In genomic region chr2:222130855-222131254, GRCh38 we compare ENCODE assay signal across 8 cellular contexts.
"Had no signal": no experiment of that assay in that cellular context is flagged by ENCODE, and none has a peak within 500 bp of the region (broad histone marks: within the 10 kb centered on the region; RNA-seq: fewer than 3 reads in every experiment).

No MANE protein-coding gene starts in this region.

- H3K4me3 ChIP-seq: GM23338, K562 had no signal

- ATAC-seq: GM23338, HepG2, K562 had no signal

- DNase-seq: H9, HCEC 1CT, IMR-90, KG1 had no signal

- H3K27ac ChIP-seq: HL-60 had no signal
